7 cellular contexts compared by ENCODE assay signal in genomic region chr1:82405333-82405732, GRCh38.
"Had no signal": no experiment of that assay in that cellular context is flagged by ENCODE, and none has a peak within 500 bp of the region (broad histone marks: within the 10 kb centered on the region; RNA-seq: fewer than 3 reads in every experiment).

No MANE protein-coding gene starts in this region.

- H3K4me3 ChIP-seq: GM23248, HAP-1 had no signal

- H3K4me3 Mint-ChIP-seq: HFFc6 had no signal

- H3K27ac ChIP-seq: GM23248 had no signal

- DNase-seq: GM23248, GOT3, H7, HFFc6, IMR-90 had no signal

- H3K9me3 ChIP-seq: HAP-1 had no signal

- ATAC-seq: HCT116 had no signal

- H3K36me3 ChIP-seq: HAP-1 had no signal

- H3K4me1 ChIP-seq: HAP-1 had no signal

- H3K9ac ChIP-seq: GM23248 had no signal

- H2AFZ ChIP-seq: GM23248 had no signal

- H3K27ac Mint-ChIP-seq: HFFc6 had no signal
